Comparison of ENCODE assay signal across 18 cellular contexts in genomic region chr4:176036585-176037205, GRCh38. TPM values are rescaled to one million over a fixed set of nuclear protein-coding genes. Genes with fewer than 3 reads are reported as not detected.
DNase-seq lines count a peak whose midpoint lies in the region; ATAC-seq and TF ChIP-seq lines count a peak whose summit lies in the region.
"Had no signal": no experiment of that assay in that cellular context is flagged by ENCODE, and none has a peak within 500 bp of the region (broad histone marks: within the 10 kb centered on the region; RNA-seq: fewer than 3 reads in every experiment).

No MANE protein-coding gene starts in this region.

- ATAC-seq in GM18498 (IDR thresholded peaks at IDR 0.05; ENCODE audit: unreplicated experiment), result peak; percentile 75
- peak; percentile 54 for ATAC-seq in GM21367 (IDR thresholded peaks at IDR 0.05; ENCODE audit: unreplicated experiment)
- peak; percentile 86 for ATAC-seq in HG02870 (IDR thresholded peaks at IDR 0.05; ENCODE audit: unreplicated experiment)
- ATAC-seq in HG03520 (IDR thresholded peaks at IDR 0.05; ENCODE audit: unreplicated experiment), result peak; percentile 48
- ATAC-seq in stimulated activated effector memory CD8-positive, alpha-beta T cell treated with anti-CD3 and anti-CD28 coated beads, Interleukin-12 subunit alpha, Interleukin-12 subunit beta, amount 100 ng/mL, for 72 hours, result no peak
- ATAC-seq: natural killer cell, PC-3 had no signal

- DNase-seq in activated CD4-positive, alpha-beta T cell treated with anti-CD3 and anti-CD28 coated beads for 4 hours, result no peak
- DNase-seq in GM13976 (ENCODE audit: low spot score) (no peak), A172 (ENCODE audit: low spot score) (no peak)
- DNase-seq in stimulated activated effector memory CD8-positive, alpha-beta T cell treated with anti-CD3 and anti-CD28 coated beads, Interleukin-12 subunit alpha, Interleukin-12 subunit beta, amount 100 ng/mL, for 72 hours (ENCODE audit: low spot score in 2 of 2), result no peak
- DNase-seq: activated naive CD4-positive, alpha-beta T cell treated with anti-CD3 and anti-CD28 coated beads, Interleukin-2, amount 50 U/mL, for 16 hours; brain microvascular endothelial cell; COR-L47; HCEC 1CT; natural killer cell; NCI-H1048; NCI-H2171; PC-3; tibial artery; WERI-Rb-1 had no signal

- H3K36me3 Mint-ChIP-seq in stimulated activated effector memory CD8-positive, alpha-beta T cell treated with anti-CD3 and anti-CD28 coated beads, Interleukin-12 subunit alpha, Interleukin-12 subunit beta, amount 100 ng/mL, for 72 hours, result no peaks in the 10 kb centered on the region
- H3K36me3 Mint-ChIP-seq: natural killer cell had no signal

- no peak overlapping the region for H3K27ac Mint-ChIP-seq in stimulated activated effector memory CD8-positive, alpha-beta T cell treated with anti-CD3 and anti-CD28 coated beads, Interleukin-12 subunit alpha, Interleukin-12 subunit beta, amount 100 ng/mL, for 72 hours
- H3K27ac Mint-ChIP-seq: natural killer cell had no signal

- in situ Hi-C loops in GM13976 (cut with MboI; ENCODE audit: low sequenced_read_pairs, unreplicated experiment), result no loop called here

- H3K4me1 Mint-ChIP-seq in stimulated activated effector memory CD8-positive, alpha-beta T cell treated with anti-CD3 and anti-CD28 coated beads, Interleukin-12 subunit alpha, Interleukin-12 subunit beta, amount 100 ng/mL, for 72 hours, result no peaks in the 10 kb centered on the region
- H3K4me1 Mint-ChIP-seq: natural killer cell had no signal

- TF ChIP-seq CTCF in GM13976 (IDR thresholded peaks at IDR 0.05; ENCODE audit: borderline replicate concordance, control extremely low read depth, extremely low read depth, insufficient read depth, missing control alignments), result no peak

- H3K9me3 Mint-ChIP-seq in stimulated activated effector memory CD8-positive, alpha-beta T cell treated with anti-CD3 and anti-CD28 coated beads, Interleukin-12 subunit alpha, Interleukin-12 subunit beta, amount 100 ng/mL, for 72 hours, result no peaks in the 10 kb centered on the region

- no peak overlapping the region for H3K4me3 Mint-ChIP-seq in stimulated activated effector memory CD8-positive, alpha-beta T cell treated with anti-CD3 and anti-CD28 coated beads, Interleukin-12 subunit alpha, Interleukin-12 subunit beta, amount 100 ng/mL, for 72 hours
- H3K4me3 Mint-ChIP-seq: natural killer cell had no signal

RNA-seq across cellular contexts. Expression of gene WDR17, which starts 28.9 kb away (rescaled TPM):
- total RNA-seq in A172 (2014; rRNA removed; shearing (Covaris generic)), result 2.5 and 3.3 TPM in 2 replicates
